15 cellular contexts compared by ENCODE assay signal in the genomic region with DNA sequence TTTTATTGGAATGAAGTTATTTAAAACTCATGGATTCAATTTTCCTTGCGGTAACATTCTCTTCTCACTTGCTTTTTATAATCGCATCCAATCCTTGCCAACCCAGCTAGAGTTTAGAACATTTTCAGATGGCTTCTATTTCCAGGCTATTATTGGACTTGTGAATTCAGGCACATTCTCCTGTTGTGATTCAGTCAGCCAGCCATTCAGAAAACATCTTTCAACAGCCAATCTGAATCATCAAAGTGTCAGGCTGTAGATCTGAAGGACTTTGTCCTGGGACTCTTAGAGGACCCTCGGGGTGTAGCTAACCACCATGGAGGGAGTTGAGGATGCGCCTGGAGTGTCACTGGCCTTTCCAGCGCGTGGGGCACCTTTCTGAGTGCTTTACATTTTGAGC.
DNase-seq lines count a peak whose midpoint lies in the region; ATAC-seq and TF ChIP-seq lines count a peak whose summit lies in the region.
"Had no signal": no experiment of that assay in that cellular context is flagged by ENCODE, and none has a peak within 500 bp of the region (broad histone marks: within the 10 kb centered on the region; RNA-seq: fewer than 3 reads in every experiment).

No MANE protein-coding gene starts in this region.

- ATAC-seq in natural killer cell (no peak), HG03342 (IDR thresholded peaks at IDR 0.05; ENCODE audit: unreplicated experiment) (no peak)
- no peak for ATAC-seq in natural killer cell treated with Interleukin-12 subunit alpha and Interleukin-12 subunit beta and Interleukin-15 and Interleukin-18, amount 100 ng/mL, for 72 hours

- no peaks in the 10 kb centered on the region for H3K9me3 Mint-ChIP-seq in natural killer cell
- no peaks in the 10 kb centered on the region for H3K9me3 Mint-ChIP-seq in natural killer cell treated with Interleukin-12 subunit alpha and Interleukin-12 subunit beta and Interleukin-15 and Interleukin-18, amount 100 ng/mL, for 72 hours
- H3K9me3 Mint-ChIP-seq in osteocyte (ENCODE audit: unreplicated experiment): no peaks in the 10 kb centered on the region
- H3K9me3 Mint-ChIP-seq: naive B cell had no signal

- peak overlapping the region in 51 of 59 donors; percentile 4 to 87 (median 73) for H3K27ac ChIP-seq in dorsolateral prefrontal cortex
- H3K27ac ChIP-seq: colonic mucosa, upper lobe of left lung had no signal

- H3K4me1 Mint-ChIP-seq in natural killer cell: peaks cover 75 to 77% of the 10 kb centered on the region in 2 donors
- peaks cover 65 to 67% of the 10 kb centered on the region in 2 donors for H3K4me1 Mint-ChIP-seq in natural killer cell treated with Interleukin-12 subunit alpha and Interleukin-12 subunit beta and Interleukin-15 and Interleukin-18, amount 100 ng/mL, for 72 hours (ENCODE audit: low read depth in 2 of 2)
- no peaks in the 10 kb centered on the region for H3K4me1 Mint-ChIP-seq in osteocyte (ENCODE audit: unreplicated experiment)

- TF ChIP-seq CTCF in natural killer cell (IDR thresholded peaks at IDR 0.05) (no peak), dorsolateral prefrontal cortex (IDR thresholded peaks at IDR 0.05 in 54 of 56, conservative IDR thresholded peaks at IDR 0.05 in 2 of 56; ENCODE audit: low read depth in 1 of 56, partially characterized antibody in 56 of 56) (no peak), osteocyte (IDR thresholded peaks at IDR 0.05) (no peak)

- no peaks in the 10 kb centered on the region for H3K27me3 ChIP-seq in dorsolateral prefrontal cortex
- H3K27me3 ChIP-seq: colonic mucosa, upper lobe of left lung had no signal

- no peak overlapping the region for H3K4me3 ChIP-seq in dorsolateral prefrontal cortex
- H3K4me3 ChIP-seq: colonic mucosa, upper lobe of left lung had no signal

- no peaks in the 10 kb centered on the region for H3K36me3 Mint-ChIP-seq in natural killer cell
- H3K36me3 Mint-ChIP-seq in natural killer cell treated with Interleukin-12 subunit alpha and Interleukin-12 subunit beta and Interleukin-15 and Interleukin-18, amount 100 ng/mL, for 72 hours: no peaks in the 10 kb centered on the region
- peaks cover 28% of the 10 kb centered on the region for H3K36me3 Mint-ChIP-seq in osteocyte (ENCODE audit: unreplicated experiment)

- H3K4me3 Mint-ChIP-seq in natural killer cell: no peak overlapping the region
- H3K4me3 Mint-ChIP-seq in natural killer cell treated with Interleukin-12 subunit alpha and Interleukin-12 subunit beta and Interleukin-15 and Interleukin-18, amount 100 ng/mL, for 72 hours: no peak overlapping the region
- H3K4me3 Mint-ChIP-seq in osteocyte (ENCODE audit: unreplicated experiment): no peak overlapping the region

- peak overlapping the region; percentile 37 to 39 for H3K27ac Mint-ChIP-seq in natural killer cell
- H3K27ac Mint-ChIP-seq in natural killer cell treated with Interleukin-12 subunit alpha and Interleukin-12 subunit beta and Interleukin-15 and Interleukin-18, amount 100 ng/mL, for 72 hours: no peak overlapping the region
- H3K27ac Mint-ChIP-seq in osteocyte (ENCODE audit: unreplicated experiment): no peak overlapping the region

- intact Hi-C loops in natural killer cell (cut with micrococcal nuclease) (no loop called here), dorsolateral prefrontal cortex (cut with DNase I) (no loop called here)

- no peaks in the 10 kb centered on the region for H3K27me3 Mint-ChIP-seq in natural killer cell (ENCODE audit: low read depth in 2 of 2)
- no peaks in the 10 kb centered on the region for H3K27me3 Mint-ChIP-seq in natural killer cell treated with Interleukin-12 subunit alpha and Interleukin-12 subunit beta and Interleukin-15 and Interleukin-18, amount 100 ng/mL, for 72 hours
- H3K27me3 Mint-ChIP-seq in osteocyte (ENCODE audit: unreplicated experiment): no peaks in the 10 kb centered on the region
- H3K27me3 Mint-ChIP-seq: naive B cell had no signal

- DNase-seq in natural killer cell (no peak), dorsolateral prefrontal cortex (no peak), kidney glomerular epithelial cell (lab: John Stamatoyannopoulos, UW) (peak; percentile 13), NCI-H2227 treated with DMSO at 0.1 percent for 48 hours (lab: John Stamatoyannopoulos, UW) (no peak), mucosa of gallbladder (ENCODE audit: low spot score) (no peak), osteocyte (ENCODE audit: extremely low spot score, unreplicated experiment) (no peak)
- no peak for DNase-seq in natural killer cell treated with Interleukin-12 subunit alpha and Interleukin-12 subunit beta and Interleukin-15 and Interleukin-18, amount 100 ng/mL, for 72 hours (ENCODE audit: low spot score)
- DNase-seq: colonic mucosa, foreskin melanocyte, naive B cell, NCI-H2029, NCI-H82, SHP77 treated with DMSO at 0.1 percent for 48 hours, upper lobe of left lung had no signal

Comparison
In these comparisons a context has a peak if more than half of its experiments do, and no peak if none do; other contexts are left out.
1. H3K27ac Mint-ChIP-seq: peak in natural killer cell (2 of 2); none in natural killer cell treated with Interleukin-12 subunit alpha and Interleukin-12 subunit beta and Interleukin-15 and Interleukin-18, amount 100 ng/mL, for 72 hours (0 of 2) and osteocyte (single experiment).